12 cellular contexts compared by ENCODE assay signal in the genomic region with DNA sequence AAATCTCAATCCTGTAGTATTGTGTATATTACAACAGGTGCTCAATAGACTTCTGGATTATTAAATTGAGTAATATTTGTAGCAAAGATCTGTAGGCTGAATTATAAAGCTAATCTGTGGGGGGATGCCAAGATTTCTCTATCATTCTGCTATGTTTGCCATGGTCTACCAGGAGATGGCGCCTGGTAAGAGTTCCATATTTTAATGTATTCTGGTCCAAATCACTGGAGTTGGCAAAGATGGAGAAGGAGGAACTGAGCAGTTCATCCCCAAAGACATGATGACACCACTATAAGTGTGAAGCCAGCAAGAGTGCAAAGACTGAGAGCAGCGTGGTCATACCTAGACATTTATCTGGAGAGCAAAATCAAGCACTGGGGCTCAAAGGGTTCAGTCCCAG.
A peak's percentile ranks its signal among the peaks of the same experiment; 100 is the strongest.
DNase-seq lines count a peak whose midpoint lies in the region; ATAC-seq, FAIRE-seq and TF ChIP-seq lines count a peak whose summit lies in the region.
"Had no signal": no experiment of that assay in that cellular context is flagged by ENCODE, and none has a peak within 500 bp of the region (broad histone marks: within the 10 kb centered on the region; RNA-seq: fewer than 3 reads in every experiment).

No MANE protein-coding gene starts in this region.

- H2AFZ ChIP-seq in PC-9 = no peak overlapping the region

- DNase-seq in CD14-positive monocyte (ENCODE audit: low spot score) (peak; percentile 48), H54 (ENCODE audit: insufficient read length, low spot score) (peak; percentile 3), PC-9 (no peak), foreskin keratinocyte (no peak), aorta (no peak), NCI-H446 (lab: John Stamatoyannopoulos, UW) (no peak), dorsolateral prefrontal cortex (no peak), GM12892 (ENCODE audit: insufficient read length) (no peak)
- DNase-seq: activated CD8-positive, alpha-beta memory T cell treated with anti-CD3 and anti-CD28 coated beads for 24 hours; NK-92 treated with Interleukin-12 subunit alpha and Interleukin-12 subunit beta, amount 100 ng/mL, for 24 hours; occipital lobe had no signal

- POLR2A ChIA-PET in PC-9 (lab: Charles Lee; ENCODE audit: unreplicated experiment) = interaction anchor here (0.6 kb wide), 1 partner anchor 410 kb away, joined by 3 read pairs; no protein-coding TSS in a partner anchor

- CTCF ChIA-PET in PC-9 (lab: Charles Lee) = no interaction called here

- WGBS in aorta, 2 donors = 93 to 94% methylated on average over 2 of the region's 2 CpGs

- H3K36me3 ChIP-seq in PC-9 (ENCODE audit: low read depth) (no peaks in the 10 kb centered on the region), aorta (ENCODE audit: control insufficient read depth in 1 of 2, insufficient read depth in 2 of 2, low read length in 1 of 2) (peaks cover 0 to 5% of the 10 kb centered on the region in 2 donors)

- no peaks in the 10 kb centered on the region for H3K9me2 ChIP-seq in PC-9 (ENCODE audit: insufficient read depth)

- H3K4me3 Mint-ChIP-seq in CD14-positive monocyte = no peak overlapping the region

- ATAC-seq in foreskin keratinocyte (no peak), aorta (ENCODE audit: low FRiP score) (no peak)

- peak overlapping the region; percentile 50 to 93 (median 83) for H3K27ac Mint-ChIP-seq in CD14-positive monocyte

- H3K27me3 ChIP-seq in PC-9 (ENCODE audit: insufficient read depth, low read depth) = no peaks in the 10 kb centered on the region
- no peaks in the 10 kb centered on the region for H3K27me3 ChIP-seq in foreskin keratinocyte
- H3K27me3 ChIP-seq in aorta (ENCODE audit: control insufficient read depth in 1 of 2, insufficient read depth in 2 of 2, low read length in 1 of 2) = no peaks in the 10 kb centered on the region
- no peaks in the 10 kb centered on the region for H3K27me3 ChIP-seq in dorsolateral prefrontal cortex

- peaks cover 45% of the 10 kb centered on the region for H3K4me1 Mint-ChIP-seq in CD14-positive monocyte

- H3K79me2 ChIP-seq in PC-9 (ENCODE audit: low read depth) = no peaks in the 10 kb centered on the region

- H3K9me3 Mint-ChIP-seq in CD14-positive monocyte = peaks cover 0 to 1% (median 0%) of the 10 kb centered on the region in 7 donors

- peaks cover 0 to 2% (median 0%) of the 10 kb centered on the region in 3 donors for H3K27me3 Mint-ChIP-seq in CD14-positive monocyte (ENCODE audit: low read depth in 3 of 3)

- intact Hi-C loops in CD14-positive monocyte (cut with micrococcal nuclease) = no loop called here
- intact Hi-C loops in PC-9 (cut with micrococcal nuclease; ENCODE audit: unreplicated experiment) = loop anchor here (5.0 kb wide), 1 partner anchor 116 kb away; no protein-coding TSS in a partner anchor
- intact Hi-C loops in aorta (cut with DNase I) = no loop called here
- intact Hi-C loops in dorsolateral prefrontal cortex (cut with DNase I) = loop anchor here in 1 of 2 donors (5.0 kb wide), 1 partner anchor 779 kb away; no protein-coding TSS in a partner anchor

- FAIRE-seq in H54 (lab: Jason Lieb, UNC) (no peak), GM12892 (lab: Jason Lieb, UNC) (no peak)
- FAIRE-seq: bronchial epithelial cell had no signal

- no peaks in the 10 kb centered on the region for H3K9me3 ChIP-seq in PC-9 (ENCODE audit: insufficient read depth, low read depth)
- no peaks in the 10 kb centered on the region for H3K9me3 ChIP-seq in aorta (ENCODE audit: control insufficient read depth, low read length)

- no peak overlapping the region for H3K27ac ChIP-seq in PC-9
- no peak overlapping the region for H3K27ac ChIP-seq in foreskin keratinocyte
- H3K27ac ChIP-seq in aorta (ENCODE audit: low read depth in 1 of 2, low read length in 2 of 2) = no peak overlapping the region
- no peak overlapping the region for H3K27ac ChIP-seq in dorsolateral prefrontal cortex

- H3F3A ChIP-seq in PC-9 (ENCODE audit: insufficient read depth, low read depth) = no peaks in the 10 kb centered on the region; the same call in 1 of the 2 replicates

- H3K4me3 ChIP-seq in PC-9 (no peak overlapping the region), aorta (ENCODE audit: low read length in 2 of 2) (no peak overlapping the region), dorsolateral prefrontal cortex (no peak overlapping the region)

- no peak overlapping the region for H3K4me2 ChIP-seq in PC-9

- peak; percentile 69 for TF ChIP-seq CTCF in CD14-positive monocyte (IDR thresholded peaks at IDR 0.05)
- TF ChIP-seq CTCF in PC-9 (conservative IDR thresholded peaks at IDR 0.05) = peak; percentile 48; the same call in 1 of the 2 replicates
- TF ChIP-seq CTCF in foreskin keratinocyte (conservative IDR thresholded peaks at IDR 0.05) = peak; percentile 59
- peak in 12 of 56 donors; percentile 10 to 32 (median 18) for TF ChIP-seq CTCF in dorsolateral prefrontal cortex (IDR thresholded peaks at IDR 0.05 in 54 of 56, conservative IDR thresholded peaks at IDR 0.05 in 2 of 56; ENCODE audit: low read depth in 1 of 56, partially characterized antibody in 56 of 56)

- H3K4me1 ChIP-seq in PC-9 (replicated peaks; ENCODE audit: insufficient read depth) (no peaks in the 10 kb centered on the region), foreskin keratinocyte (peaks cover 10% of the 10 kb centered on the region), aorta (ENCODE audit: control insufficient read depth in 1 of 2, insufficient read depth in 2 of 2, low read length in 2 of 2) (peaks cover 2 to 9% of the 10 kb centered on the region in 2 donors)

- H3K36me3 Mint-ChIP-seq in CD14-positive monocyte = peaks cover 0 to 2% of the 10 kb centered on the region in 2 donors

- H4K20me1 ChIP-seq in PC-9 (ENCODE audit: insufficient read depth) = no peaks in the 10 kb centered on the region

- no TSS peak for BruUV-seq in PC-9 (replicated peaks; lab: Mats Ljungman, UMichigan)

- TF ChIP-seq POLR2A in H54 (IDR thresholded peaks at IDR 0.05; ENCODE audit: low read depth, low read length) (no peak), GM12892 (IDR thresholded peaks at IDR 0.05; ENCODE audit: low read depth, low read length) (no peak)

Comparison
In these comparisons a context has a peak if more than half of its experiments do, and no peak if none do; other contexts are left out.
1. DNase-seq: peak in CD14-positive monocyte (single experiment) and H54 (single experiment); none in PC-9 (0 of 2), foreskin keratinocyte (0 of 2), aorta (0 of 2), NCI-H446 (0 of 2), dorsolateral prefrontal cortex (0 of 10) and GM12892 (single experiment).